29 cellular contexts compared by ENCODE assay signal in the genomic region with DNA sequence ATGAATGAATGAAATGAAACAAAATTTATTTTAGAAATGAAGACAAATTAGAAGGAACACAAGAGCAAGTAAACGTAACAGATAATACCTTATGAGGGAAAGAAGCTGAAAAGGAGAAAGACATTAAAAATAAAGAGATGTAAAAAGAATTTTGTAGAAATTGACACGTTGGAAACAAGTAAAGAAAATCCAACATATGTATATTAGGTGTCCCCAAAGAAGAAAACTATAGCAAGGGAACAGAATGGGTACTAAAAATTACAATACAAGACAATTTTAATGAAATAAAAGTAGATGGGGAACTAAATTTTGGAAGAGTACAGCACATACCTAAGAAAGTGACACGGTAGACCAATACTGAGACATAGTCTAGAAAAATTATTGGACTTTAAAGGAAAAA.
"Had no signal": no experiment of that assay in that cellular context is flagged by ENCODE, and none has a peak within 500 bp of the region (broad histone marks: within the 10 kb centered on the region; RNA-seq: fewer than 3 reads in every experiment).

No MANE protein-coding gene starts in this region.

- H3K36me3 ChIP-seq: neutrophil, ovary, right lobe of liver, sigmoid colon, thoracic aorta, thyroid gland, upper lobe of left lung had no signal

- H3K9me3 ChIP-seq: neutrophil, ovary, psoas muscle, right lobe of liver, sigmoid colon, stomach, thoracic aorta, thyroid gland, tibial nerve, upper lobe of left lung, vagina had no signal

- H3K27ac Mint-ChIP-seq: natural killer cell treated with Interleukin-12 subunit alpha and Interleukin-12 subunit beta and Interleukin-15 and Interleukin-18, amount 100 ng/mL, for 72 hours; nephron progenitor cell; progenitor cell of endocrine pancreas; stimulated activated effector memory CD8-positive, alpha-beta T cell treated with anti-CD3 and anti-CD28 coated beads, Interleukin-12 subunit alpha, Interleukin-12 subunit beta, amount 100 ng/mL, for 72 hours; stimulated activated naive B cell treated with anti-CD40 and anti-IgM and Interleukin-4, amounts not matched to agents 10 μg/mL and 1 μg/mL and 100 μg/mL, for 72 hours; stimulated activated naive CD8-positive, alpha-beta T cell treated with anti-CD3 and anti-CD28 coated beads, Interleukin-15, Interleukin-2, amounts not matched to agents 100 ng/mL and 50 ng/mL, for 24 hours had no signal

- H3K4me1 ChIP-seq: thyroid gland, vagina had no signal

- H3K9me3 Mint-ChIP-seq: natural killer cell treated with Interleukin-12 subunit alpha and Interleukin-12 subunit beta and Interleukin-15 and Interleukin-18, amount 100 ng/mL, for 72 hours; stimulated activated effector memory CD8-positive, alpha-beta T cell treated with anti-CD3 and anti-CD28 coated beads, Interleukin-12 subunit alpha, Interleukin-12 subunit beta, amount 100 ng/mL, for 72 hours; stimulated activated naive B cell treated with anti-CD40 and anti-IgM and Interleukin-4, amounts not matched to agents 10 μg/mL and 1 μg/mL and 100 μg/mL, for 72 hours had no signal

- ATAC-seq: natural killer cell treated with Interleukin-12 subunit alpha and Interleukin-12 subunit beta and Interleukin-15 and Interleukin-18, amount 100 ng/mL, for 72 hours; psoas muscle; right cardiac atrium; right lobe of liver; stimulated activated effector memory CD8-positive, alpha-beta T cell treated with anti-CD3 and anti-CD28 coated beads, Interleukin-12 subunit alpha, Interleukin-12 subunit beta, amount 100 ng/mL, for 72 hours; stimulated activated naive B cell treated with anti-CD40 and anti-IgM and Interleukin-4, amounts not matched to agents 10 μg/mL and 1 μg/mL and 100 μg/mL, for 72 hours had no signal

- H3K27me3 Mint-ChIP-seq: natural killer cell treated with Interleukin-12 subunit alpha and Interleukin-12 subunit beta and Interleukin-15 and Interleukin-18, amount 100 ng/mL, for 72 hours; progenitor cell of endocrine pancreas; stimulated activated naive B cell treated with anti-CD40 and anti-IgM and Interleukin-4, amounts not matched to agents 10 μg/mL and 1 μg/mL and 100 μg/mL, for 72 hours; stimulated activated naive CD8-positive, alpha-beta T cell treated with anti-CD3 and anti-CD28 coated beads, Interleukin-15, Interleukin-2, amounts not matched to agents 100 ng/mL and 50 ng/mL, for 24 hours had no signal

- H3K27ac ChIP-seq: neutrophil, ovary, parathyroid adenoma, psoas muscle, right lobe of liver, sigmoid colon, stomach, thoracic aorta, thyroid gland, tibial nerve, upper lobe of left lung, vagina had no signal

- DNase-seq: nephron progenitor cell; nucleus accumbens; ovary; posterior cingulate gyrus; psoas muscle; right cardiac atrium; right lobe of liver; sigmoid colon; small intestine; stimulated activated CD4-positive, alpha-beta T cell treated with anti-CD3 and anti-CD28 coated beads, Interleukin-15, amount 100 ng/mL, for 24 hours; stimulated activated CD4-positive, alpha-beta T cell treated with anti-CD3 and anti-CD28 coated beads, Interleukin-2, amount 100 ng/mL, for 24 hours; stimulated activated CD4-positive, alpha-beta T cell treated with anti-CD3 and anti-CD28 coated beads, Interleukin-2, amount 100 ng/mL, for 48 hours; stimulated activated CD4-positive, alpha-beta T cell treated with anti-CD3 and anti-CD28 coated beads, Interleukin-4, amount 100 ng/mL, for 24 hours; stimulated activated naive B cell treated with anti-CD40 and anti-IgM and Interleukin-4, amounts not matched to agents 10 μg/mL and 1 μg/mL and 100 μg/mL, for 72 hours; stimulated activated naive CD4-positive, alpha-beta T cell treated with Interleukin-2 at 50 U/mL for 16 hours; stomach; thyroid gland; trophoblast cell; upper lobe of left lung had no signal

- H3K4me3 Mint-ChIP-seq: natural killer cell treated with Interleukin-12 subunit alpha and Interleukin-12 subunit beta and Interleukin-15 and Interleukin-18, amount 100 ng/mL, for 72 hours; nephron progenitor cell; neural crest cell; stimulated activated effector memory CD8-positive, alpha-beta T cell treated with anti-CD3 and anti-CD28 coated beads, Interleukin-12 subunit alpha, Interleukin-12 subunit beta, amount 100 ng/mL, for 72 hours; stimulated activated naive B cell treated with anti-CD40 and anti-IgM and Interleukin-4, amounts not matched to agents 10 μg/mL and 1 μg/mL and 100 μg/mL, for 72 hours; stimulated activated naive CD8-positive, alpha-beta T cell treated with anti-CD3 and anti-CD28 coated beads, Interleukin-15, Interleukin-2, amounts not matched to agents 100 ng/mL and 50 ng/mL, for 24 hours had no signal

- H3K4me3 ChIP-seq: ovary, psoas muscle, right lobe of liver, sigmoid colon, stomach, thoracic aorta, thyroid gland, tibial nerve, upper lobe of left lung, vagina had no signal
